In the genomic region with DNA sequence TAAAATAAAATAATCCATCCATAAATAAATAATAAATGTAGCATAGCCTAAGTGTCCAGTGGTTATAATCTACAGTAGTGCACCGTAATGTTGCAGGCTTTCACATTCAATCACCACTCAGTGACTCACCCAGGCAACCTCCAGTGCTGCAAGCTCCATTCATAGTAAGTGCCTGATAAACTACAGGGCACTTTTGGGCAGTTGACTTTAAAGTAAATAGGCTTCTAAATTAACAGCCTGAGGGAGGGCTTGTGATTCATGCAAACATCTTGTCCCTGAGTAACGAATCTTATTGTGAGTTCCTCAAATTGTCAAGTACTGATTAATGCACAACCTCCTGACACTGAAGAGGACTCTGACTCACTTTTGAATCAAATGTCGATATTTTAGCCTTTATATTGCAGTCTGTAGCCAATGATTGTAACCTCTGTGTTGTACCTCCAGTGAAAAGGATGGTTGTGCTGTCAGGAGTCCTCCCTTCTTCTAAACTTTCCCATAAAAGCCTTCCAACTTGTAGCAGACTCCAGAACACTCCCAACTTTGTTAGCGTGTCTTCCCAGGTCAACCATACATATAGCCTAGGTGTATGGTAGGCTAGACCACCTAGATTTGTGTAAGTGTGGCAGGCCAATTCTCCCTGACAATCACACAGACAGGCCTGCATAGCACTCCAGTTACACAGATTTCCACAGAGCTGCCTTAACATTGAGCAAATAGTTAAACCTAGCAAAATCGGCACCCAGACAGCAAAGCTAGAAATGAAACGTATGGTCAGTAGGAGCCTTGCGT, we compare ENCODE assay signal across 9 cellular contexts. TPM values are rescaled to one million over a fixed set of nuclear protein-coding genes. Genes with fewer than 3 reads are reported as not detected.
DNase-seq lines count a peak whose midpoint lies in the region; ATAC-seq, FAIRE-seq and TF ChIP-seq lines count a peak whose summit lies in the region.
"Had no signal": no experiment of that assay in that cellular context is flagged by ENCODE, and none has a peak within 500 bp of the region (broad histone marks: within the 10 kb centered on the region; RNA-seq: fewer than 3 reads in every experiment).

No MANE protein-coding gene starts in this region.

- H3K4me3 Mint-ChIP-seq in CD14-positive monocyte (no peak overlapping the region), astrocyte (ENCODE audit: unreplicated experiment) (no peak overlapping the region), mesothelial cell of epicardium (no peak overlapping the region)

- H3K27me3 Mint-ChIP-seq in CD14-positive monocyte (ENCODE audit: low read depth in 3 of 3) (peaks cover 0 to 2% (median 2%) of the 10 kb centered on the region in 3 donors), astrocyte (ENCODE audit: low read depth, unreplicated experiment) (no peaks in the 10 kb centered on the region), mesothelial cell of epicardium (ENCODE audit: low read depth) (no peaks in the 10 kb centered on the region)

- no peaks in the 10 kb centered on the region for H3K79me2 ChIP-seq in astrocyte (ENCODE audit: insufficient read depth, low read length)

- H3K4me3 ChIP-seq in astrocyte (ENCODE audit: insufficient read depth, low read depth, low read length) (no peak overlapping the region), colonic mucosa (no peak overlapping the region)

- ATAC-seq in GM21381 (IDR thresholded peaks at IDR 0.05; ENCODE audit: unreplicated experiment) (no peak), GM19395 (IDR thresholded peaks at IDR 0.05; ENCODE audit: unreplicated experiment) (no peak)

- DNase-seq in CD14-positive monocyte (ENCODE audit: low spot score) (peak; percentile 73), Kasumi-1 (lab: John Stamatoyannopoulos, UW) (peak; percentile 14 to 18), astrocyte (ENCODE audit: low read depth) (peak; percentile 90), mesothelial cell of epicardium (ENCODE audit: low spot score in 2 of 2, unreplicated experiment in 2 of 2) (no peak), colonic mucosa (no peak), HuH-7.5 (ENCODE audit: low spot score) (no peak)

- TF ChIP-seq CTCF in CD14-positive monocyte (IDR thresholded peaks at IDR 0.05) (no peak), astrocyte (IDR thresholded peaks at IDR 0.05; ENCODE audit: insufficient read depth, low read depth, low read length) (no peak), mesothelial cell of epicardium (IDR thresholded peaks at IDR 0.05; ENCODE audit: unreplicated experiment) (no peak), colonic mucosa (IDR thresholded peaks at IDR 0.05) (no peak)

- H3K4me2 ChIP-seq in astrocyte (ENCODE audit: low read length), result peak overlapping the region; percentile 19
- H3K4me2 ChIP-seq: KMS-11 had no signal

- H3K36me3 Mint-ChIP-seq in CD14-positive monocyte (no peaks in the 10 kb centered on the region), astrocyte (ENCODE audit: low read depth, unreplicated experiment) (no peaks in the 10 kb centered on the region), mesothelial cell of epicardium (peaks cover 2% of the 10 kb centered on the region)

- H3K9ac ChIP-seq in astrocyte (ENCODE audit: low read length) (peak overlapping the region; percentile 33), colonic mucosa (ENCODE audit: low read depth in 2 of 2, low read length in 2 of 2) (no peak overlapping the region)
- H3K9ac ChIP-seq: KMS-11 had no signal

- peak overlapping the region in 2 of 7 donors; percentile 68 to 79 for H3K27ac Mint-ChIP-seq in CD14-positive monocyte
- peak overlapping the region; percentile 87 for H3K27ac Mint-ChIP-seq in astrocyte (ENCODE audit: unreplicated experiment)
- H3K27ac Mint-ChIP-seq in mesothelial cell of epicardium, result peak overlapping the region; percentile 68

- no peaks in the 10 kb centered on the region for H4K20me1 ChIP-seq in astrocyte (ENCODE audit: insufficient read depth, low read length)

- H3K36me3 ChIP-seq in astrocyte (ENCODE audit: insufficient read depth, low read length), result no peaks in the 10 kb centered on the region
- H3K36me3 ChIP-seq in colonic mucosa, result no peaks in the 10 kb centered on the region

- peak; percentile 73 for FAIRE-seq in astrocyte (lab: Jason Lieb, UNC)

- H3K4me1 ChIP-seq in astrocyte (ENCODE audit: insufficient read depth, low read length) (peaks cover 4% of the 10 kb centered on the region), colonic mucosa (no peaks in the 10 kb centered on the region)

- H3K9me3 Mint-ChIP-seq in CD14-positive monocyte (peaks cover 4 to 11% (median 8%) of the 10 kb centered on the region in 7 donors), astrocyte (ENCODE audit: unreplicated experiment) (peaks cover 3% of the 10 kb centered on the region), mesothelial cell of epicardium (peaks cover 11% of the 10 kb centered on the region)

- no peak overlapping the region for H2AFZ ChIP-seq in astrocyte (ENCODE audit: low read depth, low read length)

- H3K9me3 ChIP-seq in astrocyte (ENCODE audit: insufficient read depth, low read depth, low read length), result no peaks in the 10 kb centered on the region
- no peaks in the 10 kb centered on the region for H3K9me3 ChIP-seq in colonic mucosa

- H3K27ac ChIP-seq in astrocyte (ENCODE audit: low read depth, low read length), result peak overlapping the region; percentile 70
- no peak overlapping the region for H3K27ac ChIP-seq in colonic mucosa
- H3K27ac ChIP-seq: KMS-11 had no signal

- peaks cover 3% of the 10 kb centered on the region for H3K4me1 Mint-ChIP-seq in CD14-positive monocyte
- peaks cover 7% of the 10 kb centered on the region for H3K4me1 Mint-ChIP-seq in astrocyte (ENCODE audit: low read depth, unreplicated experiment)
- H3K4me1 Mint-ChIP-seq in mesothelial cell of epicardium, result peaks cover 13% of the 10 kb centered on the region

- intact Hi-C loops in CD14-positive monocyte (cut with micrococcal nuclease) (no loop called here), colonic mucosa (cut with DNase I) (no loop called here)

- H3K27me3 ChIP-seq in astrocyte (ENCODE audit: insufficient read depth, low read length) (no peaks in the 10 kb centered on the region), colonic mucosa (no peaks in the 10 kb centered on the region)

RNA-seq across cellular contexts. Expression of a gene that starts 54.9 kb away (rescaled TPM):
- polyA plus RNA-seq in CD14-positive monocyte, result 1 to 10 TPM in 1 of 2 donors, under 1 TPM in 1; 0.55 to 1.6 TPM
- total RNA-seq in astrocyte (28.5 and 28.7 TPM in 2 replicates), mesothelial cell of epicardium (36.9 to 40.9 TPM (median 38.6 TPM) in 3 replicates), colonic mucosa (1 to 10 TPM; 4.2 to 5.8 TPM)

Comparison
In these comparisons a context has a peak if more than half of its experiments do, and no peak if none do; other contexts are left out.
1. DNase-seq: peak in CD14-positive monocyte (single experiment), Kasumi-1 (2 of 2) and astrocyte (single experiment); none in mesothelial cell of epicardium (0 of 2), colonic mucosa (single experiment) and HuH-7.5 (single experiment).